In the genomic region with DNA sequence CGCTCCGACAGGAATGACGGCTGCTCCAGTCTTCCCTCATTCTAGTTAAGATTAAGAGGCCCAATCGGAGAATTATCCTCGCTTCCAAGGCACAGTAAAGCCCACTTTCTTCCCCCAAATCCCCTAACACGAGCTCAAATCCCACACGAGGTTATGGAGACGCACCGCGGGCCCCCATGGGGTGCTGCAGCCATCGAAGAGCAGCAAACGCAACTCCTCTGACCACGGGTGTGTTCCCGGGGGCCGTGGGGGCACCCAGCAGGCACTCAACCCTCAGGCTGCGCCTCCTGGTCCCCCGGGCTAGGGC, we compare ENCODE assay signal across 8 cellular contexts. TPM values are rescaled to one million over a fixed set of nuclear protein-coding genes. Genes with fewer than 3 reads are reported as not detected.
DNase-seq lines count a peak whose midpoint lies in the region; ATAC-seq and TF ChIP-seq lines count a peak whose summit lies in the region.

No MANE protein-coding gene starts in this region.

- H3K4me3 Mint-ChIP-seq in activated T-cell treated with anti-CD3 and anti-CD28 coated beads, Interleukin-2, amount 50 U/mL, for 4 hours, result peak overlapping the region; percentile 96
- peak overlapping the region; percentile 92 for H3K4me3 Mint-ChIP-seq in nephron progenitor cell

- peak overlapping the region; percentile 96 for H3K4me3 ChIP-seq in LNCaP clone FGC (ENCODE audit: low read depth, low read length)
- H3K4me3 ChIP-seq in duodenal mucosa (ENCODE audit: low read depth in 1 of 2, low read length in 2 of 2), result peak overlapping the region; percentile 89 to 97

- DNase-seq in activated T-cell treated with anti-CD3 and anti-CD28 coated beads, Interleukin-2, amount 50 U/mL, for 4 hours, result no peak
- no peak for DNase-seq in activated T-cell treated with anti-CD3 and anti-CD28 coated beads for 4 hours
- no peak for DNase-seq in LNCaP clone FGC (ENCODE audit: low read depth)
- no peak for DNase-seq in nephron progenitor cell
- no peak for DNase-seq in cerebellum (ENCODE audit: low spot score)
- no peak for DNase-seq in activated CD4-positive, CD25-positive, alpha-beta regulatory T cell (lab: John Stamatoyannopoulos, UW)
- DNase-seq in NCI-H1048 (lab: John Stamatoyannopoulos, UW), result no peak

- TF ChIP-seq CTCF in LNCaP clone FGC (IDR thresholded peaks at IDR 0.05; ENCODE audit: control insufficient read depth, extremely low read depth, insufficient read depth), result no peak
- no peak for TF ChIP-seq CTCF in nephron progenitor cell (IDR thresholded peaks at IDR 0.05)

- no peak overlapping the region for H3K27ac ChIP-seq in duodenal mucosa (ENCODE audit: low read depth, low read length)

- H3K4me1 ChIP-seq in duodenal mucosa (ENCODE audit: control insufficient read depth in 1 of 2, insufficient read depth in 2 of 2, low read length in 2 of 2), result peaks cover 11 to 14% of the 10 kb centered on the region in 2 donors

- H3K36me3 Mint-ChIP-seq in activated T-cell treated with anti-CD3 and anti-CD28 coated beads, Interleukin-2, amount 50 U/mL, for 4 hours (ENCODE audit: insufficient read depth), result peaks cover 16% of the 10 kb centered on the region
- H3K36me3 Mint-ChIP-seq in nephron progenitor cell (ENCODE audit: low read depth), result peaks cover 17% of the 10 kb centered on the region

- peak overlapping the region; percentile 89 to 90 for H3K9ac ChIP-seq in duodenal mucosa (ENCODE audit: low read depth in 1 of 2, low read length in 2 of 2)

- H3K4me1 Mint-ChIP-seq in activated T-cell treated with anti-CD3 and anti-CD28 coated beads, Interleukin-2, amount 50 U/mL, for 4 hours (ENCODE audit: low read depth), result peaks cover 31% of the 10 kb centered on the region
- peaks cover 47% of the 10 kb centered on the region for H3K4me1 Mint-ChIP-seq in nephron progenitor cell

- ATAC-seq in activated T-cell treated with anti-CD3 and anti-CD28 coated beads, Interleukin-2, amount 50 U/mL, for 4 hours, result peak; percentile 21 to 36

- H3K27me3 Mint-ChIP-seq in activated T-cell treated with anti-CD3 and anti-CD28 coated beads, Interleukin-2, amount 50 U/mL, for 4 hours (ENCODE audit: low read depth), result no peaks in the 10 kb centered on the region
- H3K27me3 Mint-ChIP-seq in nephron progenitor cell (ENCODE audit: low read depth, poor library complexity), result peaks cover 28% of the 10 kb centered on the region

- peaks cover 19 to 31% of the 10 kb centered on the region in 2 donors for H3K36me3 ChIP-seq in duodenal mucosa (ENCODE audit: control insufficient read depth in 1 of 2, insufficient read depth in 2 of 2, low read length in 2 of 2)

- no peak overlapping the region for H3K27ac Mint-ChIP-seq in nephron progenitor cell

- H3K27me3 ChIP-seq in duodenal mucosa (ENCODE audit: control insufficient read depth in 1 of 2, insufficient read depth in 2 of 2, low read length in 2 of 2), result no peaks in the 10 kb centered on the region

- no peaks in the 10 kb centered on the region for H3K9me3 ChIP-seq in duodenal mucosa (ENCODE audit: control insufficient read depth in 1 of 2, low read length in 2 of 2)

- H3K9me3 Mint-ChIP-seq in activated T-cell treated with anti-CD3 and anti-CD28 coated beads, Interleukin-2, amount 50 U/mL, for 4 hours, result no peaks in the 10 kb centered on the region
- H3K9me3 Mint-ChIP-seq in nephron progenitor cell, result no peaks in the 10 kb centered on the region

RNA-seq across cellular contexts. Expression of a gene that starts 0.4 kb away (rescaled TPM):
- total RNA-seq in activated T-cell treated with anti-CD3 and anti-CD28 coated beads, Interleukin-2, amount 50 U/mL, for 4 hours, result 100 to 1,000 TPM; 171 to 191 (median 172) TPM
- 61.8 TPM for total RNA-seq in cerebellum

RNA-seq across cellular contexts. Expression of a gene that starts 4.8 kb away (rescaled TPM):
- not detected for total RNA-seq in activated T-cell treated with anti-CD3 and anti-CD28 coated beads, Interleukin-2, amount 50 U/mL, for 4 hours
- total RNA-seq in cerebellum, result 1.4 TPM
